8 cellular contexts compared by ENCODE assay signal in genomic region chr16:69709456-69710084, GRCh38. TPM values are rescaled to one million over a fixed set of nuclear protein-coding genes. Genes with fewer than 3 reads are reported as not detected.
A peak's percentile ranks its signal among the peaks of the same experiment; 100 is the strongest.
DNase-seq lines count a peak whose midpoint lies in the region; ATAC-seq, FAIRE-seq and TF ChIP-seq lines count a peak whose summit lies in the region.

No MANE protein-coding gene starts in this region.

- H3K9me3 ChIP-seq in adrenal gland (replicated peaks in 1 of 3) (no peaks in the 10 kb centered on the region), gastrocnemius medialis (no peaks in the 10 kb centered on the region)

- H3K27ac ChIP-seq in adrenal gland (peak overlapping the region in 3 of 5 donors; percentile 23 to 52 (median 39)), gastrocnemius medialis (no peak overlapping the region)

- H3K4me3 ChIP-seq in adrenal gland, result no peak overlapping the region
- H3K4me3 ChIP-seq in gastrocnemius medialis, result no peak overlapping the region

- intact Hi-C loops in adrenal gland (cut with DNase I), result loop anchor here (2.0 to 5.0 kb wide), 2 partner anchors 43 to 45 kb away; partner anchors contain the start of gene NOB1 (in 2 of the 2)
- intact Hi-C loops in left cardiac atrium (cut with DNase I), result loop anchor here (2.0 to 5.0 kb wide), 2 partner anchors 43 to 45 kb away; partner anchors contain the start of gene NOB1 (in 2 of the 2)
- intact Hi-C loops in gastrocnemius medialis (cut with DNase I; ENCODE audit: low total_unique reads), result loop anchor here (1.0 to 5.0 kb wide), 2 partner anchors 45 to 312 kb away; partner anchors contain the start of gene NOB1

- in situ Hi-C loops in gastrocnemius medialis (cut with MboI; ENCODE audit: low sequenced_read_pairs in 4 of 4), result loop anchor here in 1 of 4 donors (5.0 kb wide), 1 partner anchor 43 kb away; the partner anchor contains the start of gene NOB1

- H3K27me3 ChIP-seq in adrenal gland (no peaks in the 10 kb centered on the region), gastrocnemius medialis (no peaks in the 10 kb centered on the region)

- TF ChIP-seq CTCF in adrenal gland (IDR thresholded peaks at IDR 0.05), result peak; percentile 68 to 90 (median 82)
- peak; percentile 59 to 73 (median 70) for TF ChIP-seq CTCF in gastrocnemius medialis (IDR thresholded peaks at IDR 0.05 in 4 of 5, conservative IDR thresholded peaks at IDR 0.05 in 1 of 5)

- peak; percentile 47 to 69 for ATAC-seq in left cardiac atrium
- ATAC-seq in gastrocnemius medialis, result peak in 1 of 2 donors; percentile 74
- ATAC-seq in HG03159 (IDR thresholded peaks at IDR 0.05; ENCODE audit: unreplicated experiment), result no peak

- 26 to 38% (median 31%) methylated on average over 5 of the region's 5 CpGs for WGBS in adrenal gland, 4 donors

- DNase-seq in AG20443 (ENCODE audit: low spot score) (peak; percentile 67), GM19239 (ENCODE audit: insufficient read length, low spot score) (peak; percentile 22), NCI-H2227 treated with DMSO at 0.1 percent for 48 hours (lab: John Stamatoyannopoulos, UW) (peak; percentile 49), adrenal gland (peak in 2 of 7 donors; percentile 13 to 43), left cardiac atrium (no peak), gastrocnemius medialis (no peak)
- no peak for DNase-seq in stimulated activated CD4-positive, alpha-beta T cell treated with anti-CD3 and anti-CD28 coated beads, Interleukin-12 subunit alpha, Interleukin-12 subunit beta, amount 100 ng/mL, for 4 hours

- TF ChIP-seq POLR2A in adrenal gland (IDR thresholded peaks at IDR 0.05) (no peak), gastrocnemius medialis (IDR thresholded peaks at IDR 0.05) (no peak)

- H3K36me3 ChIP-seq in adrenal gland (replicated peaks in 1 of 2), result peaks cover 0 to 25% of the 10 kb centered on the region in 2 donors
- peaks cover 0 to 35% of the 10 kb centered on the region in 2 donors for H3K36me3 ChIP-seq in gastrocnemius medialis

- peak; percentile 81 for FAIRE-seq in GM19239 (lab: Jason Lieb, UNC)

- peaks cover 0 to 6% of the 10 kb centered on the region in 2 donors for H3K4me1 ChIP-seq in adrenal gland (replicated peaks in 1 of 2)
- H3K4me1 ChIP-seq in gastrocnemius medialis, result no peaks in the 10 kb centered on the region

RNA-seq across cellular contexts. Expression of gene NQO1, which starts 16.8 kb away (rescaled TPM):
- total RNA-seq in adrenal gland (100 to 1,000 TPM in 4 of 8 donors, 10 to 100 TPM in 4; 56.6 to 226 (median 99.5) TPM), left cardiac atrium (10 to 100 TPM; 36.3 to 50.6 TPM), gastrocnemius medialis (10 to 100 TPM; 39.1 to 59.8 (median 49.4) TPM)
- 100 to 1,000 TPM in 2 of 3 donors, 10 to 100 TPM in 1; 22.0 to 171 (median 102) TPM for polyA plus RNA-seq in adrenal gland

RNA-seq across cellular contexts. Expression of gene NOB1, which starts 45.2 kb away (rescaled TPM):
- total RNA-seq in adrenal gland (10 to 100 TPM; 57.1 to 98.4 (median 77.2) TPM), left cardiac atrium (10 to 100 TPM; 16.5 to 22.8 TPM), gastrocnemius medialis (10 to 100 TPM; 19.2 to 30.9 (median 24.2) TPM)
- 10 to 100 TPM; 29.5 to 68.1 (median 38.6) TPM for polyA plus RNA-seq in adrenal gland

RNA-seq across cellular contexts. Expression of gene WWP2, which starts 52.6 kb away (rescaled TPM):
- total RNA-seq in adrenal gland, result 10 to 100 TPM; 62.2 to 99.8 (median 77.7) TPM
- polyA plus RNA-seq in adrenal gland, result 10 to 100 TPM; 28.3 to 45.7 (median 31.6) TPM
- total RNA-seq in left cardiac atrium, result 10 to 100 TPM; 19.4 to 19.5 TPM
- 10 to 100 TPM; 29.4 to 35.6 (median 31.8) TPM for total RNA-seq in gastrocnemius medialis

Comparison
In these comparisons a context has a peak if more than half of its experiments do, and no peak if none do; other contexts are left out.
1. DNase-seq: peak in AG20443 (single experiment), GM19239 (single experiment) and NCI-H2227 treated with DMSO at 0.1 percent for 48 hours (single experiment); none in left cardiac atrium (single experiment), gastrocnemius medialis (0 of 2) and stimulated activated CD4-positive, alpha-beta T cell treated with anti-CD3 and anti-CD28 coated beads, Interleukin-12 subunit alpha, Interleukin-12 subunit beta, amount 100 ng/mL, for 4 hours (single experiment).
2. H3K27ac ChIP-seq: peak in adrenal gland (3 of 5); none in gastrocnemius medialis (0 of 4).